9 cellular contexts compared by ENCODE assay signal in genomic region chr1:210232524-210233215, GRCh38. TPM values are rescaled to one million over a fixed set of nuclear protein-coding genes. Genes with fewer than 3 reads are reported as not detected.
DNase-seq lines count a peak whose midpoint lies in the region; ATAC-seq and TF ChIP-seq lines count a peak whose summit lies in the region.
"Had no signal": no experiment of that assay in that cellular context is flagged by ENCODE, and none has a peak within 500 bp of the region (broad histone marks: within the 10 kb centered on the region; RNA-seq: fewer than 3 reads in every experiment).

SERTAD4 (plus strand) TSS chr1:210232796; CDS start chr1:210237961, 5,165 bp downstream.

- peak within 1 kb of the TSS; percentile 98 for H3K4me2 ChIP-seq in smooth muscle cell

- no peaks in the 10 kb centered on the region for H3K9me3 ChIP-seq in smooth muscle cell (replicated peaks; ENCODE audit: low read depth)

- H3K36me3 ChIP-seq in kidney epithelial cell (ENCODE audit: control insufficient read depth, insufficient read depth, low read length), result no peaks in the 10 kb centered on the region
- H3K36me3 ChIP-seq in smooth muscle cell (ENCODE audit: low read depth), result no peaks in the 10 kb centered on the region

- H3K27ac ChIP-seq in caudate nucleus (ENCODE audit: low read depth, low read length), result peak within 1 kb of the TSS; percentile 96
- no peak within 1 kb of the TSS for H3K27ac ChIP-seq in smooth muscle cell (ENCODE audit: low read depth)
- H3K27ac ChIP-seq: 22Rv1 had no signal

- peaks cover 16% of the 10 kb centered on the region for H3K4me1 ChIP-seq in smooth muscle cell (ENCODE audit: low read depth)

- H3K9ac ChIP-seq in smooth muscle cell (ENCODE audit: low read depth), result peak within 1 kb of the TSS; percentile 29

- no peaks in the 10 kb centered on the region for H4K20me1 ChIP-seq in smooth muscle cell (ENCODE audit: low read depth)

- ATAC-seq in GM18505 (IDR thresholded peaks at IDR 0.05; ENCODE audit: unreplicated experiment), result no peak

- TF ChIP-seq POLR2A in GM18505 (IDR thresholded peaks at IDR 0.05; ENCODE audit: borderline replicate concordance, extremely low read depth, insufficient read depth, insufficient read length), result no peak

- WGBS in smooth muscle cell (ENCODE audit: low lambda C conversion rate), result 0% methylated on average over 47 of the region's 79 CpGs

- H3F3A ChIP-seq in smooth muscle cell (ENCODE audit: low read depth), result peaks cover 35% of the 10 kb centered on the region

- peak within 1 kb of the TSS; percentile 90 for H2AFZ ChIP-seq in smooth muscle cell (ENCODE audit: low read depth)

- DNase-seq in NCI-H1436 (lab: John Stamatoyannopoulos, UW), result peak; percentile 81
- no peak for DNase-seq in NCI-H1436 treated with DMSO at 0.1 percent for 48 hours (lab: John Stamatoyannopoulos, UW)
- peak; percentile 41 for DNase-seq in NCI-H510A (lab: John Stamatoyannopoulos, UW)
- peak in 38 of 61 donors; percentile 24 to 74 (median 38) for DNase-seq in caudate nucleus (lab: John Stamatoyannopoulos, UW)
- no peak for DNase-seq in kidney epithelial cell (ENCODE audit: low read depth)
- no peak for DNase-seq in smooth muscle cell (lab: John Stamatoyannopoulos, UW; ENCODE audit: unreplicated experiment)
- no peak for DNase-seq in activated CD4-positive, alpha-beta T cell treated with anti-CD3 and anti-CD28 coated beads for 4 hours

- TF ChIP-seq CTCF in kidney epithelial cell (IDR thresholded peaks at IDR 0.05; ENCODE audit: insufficient read depth, low read length, poor library complexity, severe bottlenecking) (no peak), smooth muscle cell (IDR thresholded peaks at IDR 0.05; ENCODE audit: borderline replicate concordance, insufficient read depth, poor library complexity, severe bottlenecking) (no peak)

- H3K79me2 ChIP-seq in smooth muscle cell (ENCODE audit: low read depth), result no peaks in the 10 kb centered on the region

- H3K27me3 ChIP-seq in kidney epithelial cell (ENCODE audit: control insufficient read depth, insufficient read depth, low read length) (no peaks in the 10 kb centered on the region), smooth muscle cell (ENCODE audit: low read depth) (peaks cover 24% of the 10 kb centered on the region)

- H3K4me3 ChIP-seq in kidney epithelial cell (ENCODE audit: low read depth, low read length) (peak within 1 kb of the TSS; percentile 92), smooth muscle cell (peak within 1 kb of the TSS; percentile 66)

RNA-seq across cellular contexts. Expression of gene SERTAD4, which starts in this region (rescaled TPM):
- total RNA-seq in kidney epithelial cell (10.6 and 11.4 TPM in 2 replicates), smooth muscle cell (2.1 and 3.1 TPM in 2 replicates)
- 0.18 and 3.1 TPM in 2 replicates for polyA plus RNA-seq in smooth muscle cell

Comparison
In these comparisons a context has a peak if more than half of its experiments do, and no peak if none do; other contexts are left out.
1. DNase-seq: peak in NCI-H1436 (single experiment), NCI-H510A (single experiment) and caudate nucleus (38 of 61); none in NCI-H1436 treated with DMSO at 0.1 percent for 48 hours (single experiment), kidney epithelial cell (single experiment), smooth muscle cell (single experiment) and activated CD4-positive, alpha-beta T cell treated with anti-CD3 and anti-CD28 coated beads for 4 hours (0 of 2).